In the genomic region with DNA sequence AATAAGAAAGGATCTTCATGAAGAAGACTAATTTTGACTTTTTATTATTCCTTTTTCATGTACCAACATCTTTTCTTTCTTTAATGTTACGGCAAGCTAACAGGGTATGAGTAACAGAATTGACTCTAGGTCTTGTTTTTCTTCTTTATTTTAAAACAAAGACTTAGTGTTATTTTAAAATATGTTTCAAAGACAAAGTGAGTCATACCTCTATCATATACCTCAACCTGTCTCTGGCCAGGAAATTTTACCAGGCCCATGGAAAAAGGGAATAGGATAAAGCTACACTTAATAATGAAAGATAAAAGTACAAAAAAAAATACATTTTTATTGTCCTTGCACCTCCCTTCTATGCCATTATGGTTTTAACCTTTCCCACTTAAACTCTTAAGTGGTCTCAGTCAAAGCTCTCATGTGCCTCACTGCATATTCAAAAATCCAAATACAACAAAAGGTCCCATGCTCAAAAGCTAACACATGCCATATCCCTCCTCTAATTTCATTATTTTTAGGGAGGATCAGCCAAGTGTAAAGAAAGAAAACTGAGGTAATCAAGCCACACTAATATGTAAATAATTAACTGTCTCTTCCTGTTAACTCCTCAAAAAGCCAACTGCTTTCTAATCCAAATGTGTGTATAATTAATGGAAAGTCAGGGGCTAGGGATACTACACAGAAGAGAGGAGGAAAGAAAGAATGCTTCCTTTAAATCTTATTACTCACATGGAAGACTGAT, we compare ENCODE assay signal across 14 cellular contexts. TPM values are rescaled to one million over a fixed set of nuclear protein-coding genes. Genes with fewer than 3 reads are reported as not detected.
A peak's percentile ranks its signal among the peaks of the same experiment; 100 is the strongest.
DNase-seq lines count a peak whose midpoint lies in the region; ATAC-seq, FAIRE-seq and TF ChIP-seq lines count a peak whose summit lies in the region.
"Had no signal": no experiment of that assay in that cellular context is flagged by ENCODE, and none has a peak within 500 bp of the region (broad histone marks: within the 10 kb centered on the region; RNA-seq: fewer than 3 reads in every experiment).

No MANE protein-coding gene starts in this region.

- ATAC-seq in GM21367 (IDR thresholded peaks at IDR 0.05; ENCODE audit: unreplicated experiment), result no peak

- H3K27ac ChIP-seq in A673 (ENCODE audit: low read depth, low read length, poor library complexity, severe bottlenecking) (peak overlapping the region; percentile 67), RWPE1 (no peak overlapping the region), substantia nigra (ENCODE audit: low read depth, low read length, poor library complexity, severe bottlenecking) (no peak overlapping the region), esophagus squamous epithelium (no peak overlapping the region)
- H3K27ac ChIP-seq: Peyer's patch, sigmoid colon, stomach had no signal

- H3K27me3 ChIP-seq in A673 (replicated peaks; ENCODE audit: insufficient read depth, low read depth, low read length, poor library complexity) (no peaks in the 10 kb centered on the region), esophagus squamous epithelium (no peaks in the 10 kb centered on the region)
- H3K27me3 ChIP-seq: Peyer's patch, sigmoid colon, stomach had no signal

- FAIRE-seq in GM19239 (lab: Jason Lieb, UNC) (peak; percentile 18), islet of Langerhans (lab: Jason Lieb, UNC) (peak; percentile 91)

- H3K4me3 ChIP-seq in A673 (ENCODE audit: low read depth, low read length, poor library complexity, severe bottlenecking), result no peak overlapping the region
- H3K4me3 ChIP-seq in esophagus squamous epithelium, result no peak overlapping the region
- H3K4me3 ChIP-seq: Peyer's patch, sigmoid colon, stomach had no signal

- intact Hi-C loops in A673 (cut with micrococcal nuclease; ENCODE audit: unreplicated experiment) (no loop called here), esophagus squamous epithelium (cut with DNase I) (no loop called here)

- H3K36me3 ChIP-seq in A673 (ENCODE audit: insufficient read depth, low read length, poor library complexity, severe bottlenecking) (peaks cover 13% of the 10 kb centered on the region), esophagus squamous epithelium (peaks cover 0 to 20% (median 0%) of the 10 kb centered on the region in 3 donors)

- H3K9me3 ChIP-seq in A673 (ENCODE audit: low read depth, low read length, poor library complexity, severe bottlenecking), result no peaks in the 10 kb centered on the region
- no peaks in the 10 kb centered on the region for H3K9me3 ChIP-seq in esophagus squamous epithelium
- H3K9me3 ChIP-seq: Peyer's patch, sigmoid colon, stomach had no signal

- no TSS peak for BruUV-seq in A673 (replicated peaks; lab: Mats Ljungman, UMichigan)

- CTCF ChIA-PET in A673 (lab: Charles Lee) (no interaction called here), RWPE1 (lab: Yijun Ruan, JAX) (interaction anchor here (0.7 kb wide), 2 partner anchors 30 to 309 kb away, joined by 3 read pairs; no protein-coding TSS in a partner anchor)

- H3K4me1 ChIP-seq in A673 (ENCODE audit: insufficient read depth, low read length, poor library complexity, severe bottlenecking), result peaks cover 37% of the 10 kb centered on the region
- H3K4me1 ChIP-seq in esophagus squamous epithelium, result peaks cover 0 to 19% (median 5%) of the 10 kb centered on the region in 3 donors
- H3K4me1 ChIP-seq: Peyer's patch had no signal

- POLR2A ChIA-PET in A673 (lab: Charles Lee; ENCODE audit: low non-redundant PET) (interaction anchor here (0.6 kb wide), 1 partner anchor 107 kb away, joined by 4 read pairs; no protein-coding TSS in a partner anchor), RWPE1 (lab: Yijun Ruan, JAX; ENCODE audit: low non-redundant PET) (no interaction called here)

- 33% methylated on average over 1 of the region's 1 CpG for WGBS in esophagus squamous epithelium, 2 donors

- DNase-seq in A673 (ENCODE audit: low spot score) (peak; percentile 38), GM19239 (ENCODE audit: insufficient read length, low spot score) (no peak), RWPE1 (ENCODE audit: low spot score) (peak; percentile 57), substantia nigra (lab: John Stamatoyannopoulos, UW) (no peak), Ammon's horn (ENCODE audit: low spot score) (no peak), esophagus squamous epithelium (lab: John Stamatoyannopoulos, UW) (no peak)
- DNase-seq: activated gamma-delta T cell, H7, NCI-H524 treated with DMSO at 0.1 percent for 48 hours, Peyer's patch, sigmoid colon, stomach had no signal

- TF ChIP-seq POLR2A in esophagus squamous epithelium (IDR thresholded peaks at IDR 0.05), result no peak

- no peak for TF ChIP-seq CTCF in A673 (conservative IDR thresholded peaks at IDR 0.05; ENCODE audit: low read depth, low read length)
- TF ChIP-seq CTCF in RWPE1 (conservative IDR thresholded peaks at IDR 0.05; ENCODE audit: low read depth), result no peak
- no peak for TF ChIP-seq CTCF in esophagus squamous epithelium (IDR thresholded peaks at IDR 0.05)

RNA-seq across cellular contexts. Expression of a gene that starts 57.2 kb away (rescaled TPM):
- total RNA-seq in A673 (2021) (45.1 and 47.8 TPM in 2 replicates), esophagus squamous epithelium (10 to 100 TPM; 10.7 to 25.9 (median 16.9) TPM)

Comparison
In these comparisons a context has a peak if more than half of its experiments do, and no peak if none do; other contexts are left out.
1. DNase-seq: peak in A673 (single experiment) and RWPE1 (single experiment); none in GM19239 (single experiment), substantia nigra (0 of 49), Ammon's horn (single experiment) and esophagus squamous epithelium (single experiment).